Comparison of ENCODE assay signal across 1 cellular context in genomic region chr12:94458882-94459772, GRCh38.
A peak's percentile ranks its signal among the peaks of the same experiment; 100 is the strongest.
TF ChIP-seq lines count a peak whose summit lies in the region.

No MANE protein-coding gene starts in this region.

TF ChIP-seq in K562, 482 proteins besides CTCF, POLR2A, EP300 and RAD21 (continued from another document):
- TF ChIP-seq NKRF (IDR thresholded peaks at IDR 0.05; ENCODE audit: borderline replicate concordance) (peak; percentile 81), FOXM1 (IDR thresholded peaks at IDR 0.05; ENCODE audit: low read depth) (no peak), FOXM1 (CRISPR knock-in tag; IDR thresholded peaks at IDR 0.05; ENCODE audit: low read depth) (no peak), BACH1 (tag; IDR thresholded peaks at IDR 0.05) (0 out of 2 replicates have a peak, but pooled peaks have one; percentile 25), KLF1 (tag; IDR thresholded peaks at IDR 0.05) (no peak), TEAD1 (CRISPR knock-in tag; IDR thresholded peaks at IDR 0.05) (no peak), MBD2 (IDR thresholded peaks at IDR 0.05; ENCODE audit: borderline replicate concordance, low read depth) (no peak; the same call in 1 of the 2 replicates), LEF1 (IDR thresholded peaks at IDR 0.05) (no peak), ZNF121 (CRISPR knock-in tag; conservative IDR thresholded peaks at IDR 0.05) (no peak), CHCHD3 (CRISPR knock-in tag; IDR thresholded peaks at IDR 0.05) (no peak), FOXK1 (CRISPR knock-in tag; IDR thresholded peaks at IDR 0.05; ENCODE audit: borderline replicate concordance) (peak; percentile 86; the same call in 1 of the 2 replicates), FOXJ2 (tag; IDR thresholded peaks at IDR 0.05) (no peak), SOX6 (IDR thresholded peaks at IDR 0.05) (0 out of 2 replicates have a peak, but pooled peaks have one; percentile 10), FOXP1 (CRISPR knock-in tag; IDR thresholded peaks at IDR 0.05) (no peak), NCOA1 (IDR thresholded peaks at IDR 0.05; ENCODE audit: low read depth) (0 out of 2 replicates have a peak, but pooled peaks have one; percentile 20), RFX1 (IDR thresholded peaks at IDR 0.05) (peak; percentile 77)
TF ChIP-seq in K562: peak in this region for 33.
